ENCODE assay signal across 17 cellular contexts in the genomic region with DNA sequence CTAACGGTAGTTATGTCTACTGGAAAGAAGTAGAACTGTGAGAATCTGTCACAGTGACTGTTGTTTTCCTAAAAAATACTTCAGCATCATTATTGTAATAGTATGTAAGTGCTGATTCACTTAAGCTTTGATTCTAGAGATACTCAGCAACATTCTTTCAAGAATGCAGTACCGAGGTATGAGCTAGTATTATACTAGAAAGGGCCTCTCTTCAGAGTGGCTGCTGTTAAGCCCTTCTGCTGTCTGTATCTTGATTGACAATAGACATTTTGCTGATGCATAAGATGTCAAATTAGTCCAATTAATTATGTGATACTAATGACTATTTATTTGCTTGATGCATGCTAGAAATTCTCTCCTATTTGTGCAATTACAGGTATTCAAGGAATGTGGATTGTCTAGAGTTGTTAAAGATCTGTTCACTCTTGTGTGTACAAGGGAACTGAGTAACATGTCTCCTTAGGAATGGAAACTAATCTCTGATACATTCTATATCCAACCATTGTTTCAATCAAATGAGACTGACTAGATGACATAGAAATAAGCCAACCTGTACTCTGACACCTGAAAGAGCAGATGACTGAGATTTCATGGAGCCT.
"Had no signal": no experiment of that assay in that cellular context is flagged by ENCODE, and none has a peak within 500 bp of the region (broad histone marks: within the 10 kb centered on the region; RNA-seq: fewer than 3 reads in every experiment).

No MANE protein-coding gene starts in this region.

- H3K9me3 ChIP-seq: colonic mucosa, prostate gland, transverse colon had no signal

- H3K36me3 ChIP-seq: colonic mucosa, prostate gland, transverse colon had no signal

- H3K4me1 ChIP-seq: colonic mucosa, prostate gland had no signal

- ATAC-seq: activated CD4-positive, CD25-positive, alpha-beta regulatory T cell treated with anti-CD3 and anti-CD28 coated beads, Interleukin-2, amount 50 U/mL, for 24 hours; activated CD8-positive, alpha-beta memory T cell treated with anti-CD3 and anti-CD28 coated beads, Interleukin-2, amount 10 ng/mL, durations not matched to agents 7 days and 5 days; left cardiac atrium; sciatic nerve had no signal

- H3K27me3 ChIP-seq: colonic mucosa, transverse colon had no signal

- H3K4me3 ChIP-seq: colonic mucosa, lung, prostate gland, transverse colon had no signal

- DNase-seq: activated CD4-positive, alpha-beta T cell treated with anti-CD3 and anti-CD28 coated beads, Interleukin-2, amount 50 U/mL, for 4 hours; activated CD8-positive, alpha-beta memory T cell treated with anti-CD3 and anti-CD28 coated beads, Interleukin-2, amount 10 ng/mL, durations not matched to agents 7 days and 5 days; activated effector memory CD4-positive, alpha-beta T cell treated with anti-CD3 and anti-CD28 coated beads, Interleukin-2, amount 50 U/mL, for 16 hours; activated T-cell treated with anti-CD3 and anti-CD28 coated beads, Interleukin-2, amount 50 U/mL, for 24 hours; anterior cingulate cortex; colonic mucosa; effector CD8-positive, alpha-beta T cell; hippocampal formation; left cardiac atrium; nephron progenitor cell; stimulated activated naive CD4-positive, alpha-beta T cell; substantia nigra; transverse colon had no signal

- H3K27ac ChIP-seq: colonic mucosa, prostate gland, transverse colon had no signal
